Comparison of ENCODE assay signal across 17 cellular contexts in genomic region chr9:68640421-68641089, GRCh38.
A peak's percentile ranks its signal among the peaks of the same experiment; 100 is the strongest.
DNase-seq lines count a peak whose midpoint lies in the region; ATAC-seq, FAIRE-seq and TF ChIP-seq lines count a peak whose summit lies in the region.
"Had no signal": no experiment of that assay in that cellular context is flagged by ENCODE, and none has a peak within 500 bp of the region (broad histone marks: within the 10 kb centered on the region; RNA-seq: fewer than 3 reads in every experiment).

No MANE protein-coding gene starts in this region.

- TF ChIP-seq POLR2A in uterus (IDR thresholded peaks at IDR 0.05), result no peak

- H3K9me3 Mint-ChIP-seq in activated CD4-positive, alpha-beta memory T cell treated with anti-CD3 and anti-CD28 coated beads, Interleukin-2, amount 10 ng/mL, durations not matched to agents 7 days and 5 days, result no peaks in the 10 kb centered on the region
- H3K9me3 Mint-ChIP-seq: activated naive CD4-positive, alpha-beta T cell treated with anti-CD3 and anti-CD28 coated beads, Interleukin-2, amount 50 U/mL, for 24 hours; naive thymus-derived CD8-positive, alpha-beta T cell had no signal

- FAIRE-seq in GM18507 (lab: Jason Lieb, UNC), result peak; percentile 89

- CTCF ChIA-PET in activated CD4-positive, alpha-beta memory T cell treated with anti-CD3 and anti-CD28 coated beads, Interleukin-2, amount 10 ng/mL, durations not matched to agents 7 days and 5 days (lab: Charles Lee), result no interaction called here

- POLR2A ChIA-PET in activated CD4-positive, alpha-beta memory T cell treated with anti-CD3 and anti-CD28 coated beads, Interleukin-2, amount 10 ng/mL, durations not matched to agents 7 days and 5 days (lab: Charles Lee), result no interaction called here

- ATAC-seq in GM21528 (IDR thresholded peaks at IDR 0.05; ENCODE audit: low FRiP score, unreplicated experiment), result peak; percentile 41
- peak; percentile 40 for ATAC-seq in HG03378 (IDR thresholded peaks at IDR 0.05; ENCODE audit: unreplicated experiment)
- ATAC-seq: left colon, SK-N-SH treated with all-trans-retinoic acid at 6 μM for 48 hours had no signal

- no peak overlapping the region for H3K27ac ChIP-seq in uterus
- H3K27ac ChIP-seq: right atrium auricular region, WERI-Rb-1 had no signal

- intact Hi-C loops in uterus (cut with DNase I; ENCODE audit: low total_unique reads), result no loop called here

- peaks cover 10% of the 10 kb centered on the region for H3K27me3 Mint-ChIP-seq in activated CD4-positive, alpha-beta memory T cell treated with anti-CD3 and anti-CD28 coated beads, Interleukin-2, amount 10 ng/mL, durations not matched to agents 7 days and 5 days
- H3K27me3 Mint-ChIP-seq: activated naive CD4-positive, alpha-beta T cell treated with anti-CD3 and anti-CD28 coated beads, Interleukin-2, amount 50 U/mL, for 24 hours had no signal

- no peak for TF ChIP-seq CTCF in uterus (IDR thresholded peaks at IDR 0.05)

- H3K36me3 Mint-ChIP-seq in activated CD4-positive, alpha-beta memory T cell treated with anti-CD3 and anti-CD28 coated beads, Interleukin-2, amount 10 ng/mL, durations not matched to agents 7 days and 5 days (ENCODE audit: low read depth), result no peaks in the 10 kb centered on the region
- H3K36me3 Mint-ChIP-seq: activated naive CD4-positive, alpha-beta T cell treated with anti-CD3 and anti-CD28 coated beads, Interleukin-2, amount 50 U/mL, for 24 hours; CD14-positive monocyte; naive thymus-derived CD8-positive, alpha-beta T cell had no signal

- no peaks in the 10 kb centered on the region for H3K9me3 ChIP-seq in uterus
- H3K9me3 ChIP-seq: right atrium auricular region had no signal

- no peak overlapping the region for H3K27ac Mint-ChIP-seq in activated CD4-positive, alpha-beta memory T cell treated with anti-CD3 and anti-CD28 coated beads, Interleukin-2, amount 10 ng/mL, durations not matched to agents 7 days and 5 days
- H3K27ac Mint-ChIP-seq: activated naive CD4-positive, alpha-beta T cell treated with anti-CD3 and anti-CD28 coated beads, Interleukin-2, amount 50 U/mL, for 24 hours had no signal

- H3K27me3 ChIP-seq in uterus, result no peaks in the 10 kb centered on the region
- H3K27me3 ChIP-seq: right atrium auricular region had no signal

- no peaks in the 10 kb centered on the region for H3K36me3 ChIP-seq in uterus
- H3K36me3 ChIP-seq: right atrium auricular region, WERI-Rb-1 had no signal

- no peak for DNase-seq in GM18507 (ENCODE audit: extremely low spot score, insufficient read length, low read depth)
- DNase-seq in germinal center (ENCODE audit: low spot score), result peak; percentile 71
- no peak for DNase-seq in uterus
- DNase-seq in NCI-H82 (lab: John Stamatoyannopoulos, UW), result no peak
- no peak for DNase-seq in activated CD4-positive, alpha-beta memory T cell treated with anti-CD3 and anti-CD28 coated beads, Interleukin-2, amount 10 ng/mL, durations not matched to agents 7 days and 5 days
- no peak for DNase-seq in nucleus accumbens (lab: John Stamatoyannopoulos, UW)
- DNase-seq: central memory CD4-positive, alpha-beta T cell; Kasumi-1; left colon; naive thymus-derived CD8-positive, alpha-beta T cell; WERI-Rb-1 had no signal

- no peak overlapping the region for H3K4me3 ChIP-seq in uterus
- H3K4me3 ChIP-seq: right atrium auricular region had no signal

- H3K4me1 Mint-ChIP-seq in activated CD4-positive, alpha-beta memory T cell treated with anti-CD3 and anti-CD28 coated beads, Interleukin-2, amount 10 ng/mL, durations not matched to agents 7 days and 5 days, result peaks cover 2% of the 10 kb centered on the region
- H3K4me1 Mint-ChIP-seq: activated naive CD4-positive, alpha-beta T cell treated with anti-CD3 and anti-CD28 coated beads, Interleukin-2, amount 50 U/mL, for 24 hours had no signal

- no peak overlapping the region for H3K4me3 Mint-ChIP-seq in activated CD4-positive, alpha-beta memory T cell treated with anti-CD3 and anti-CD28 coated beads, Interleukin-2, amount 10 ng/mL, durations not matched to agents 7 days and 5 days
- H3K4me3 Mint-ChIP-seq: activated naive CD4-positive, alpha-beta T cell treated with anti-CD3 and anti-CD28 coated beads, Interleukin-2, amount 50 U/mL, for 24 hours had no signal

- no peaks in the 10 kb centered on the region for H3K4me1 ChIP-seq in uterus
- H3K4me1 ChIP-seq: right atrium auricular region had no signal
